In the genomic region with DNA sequence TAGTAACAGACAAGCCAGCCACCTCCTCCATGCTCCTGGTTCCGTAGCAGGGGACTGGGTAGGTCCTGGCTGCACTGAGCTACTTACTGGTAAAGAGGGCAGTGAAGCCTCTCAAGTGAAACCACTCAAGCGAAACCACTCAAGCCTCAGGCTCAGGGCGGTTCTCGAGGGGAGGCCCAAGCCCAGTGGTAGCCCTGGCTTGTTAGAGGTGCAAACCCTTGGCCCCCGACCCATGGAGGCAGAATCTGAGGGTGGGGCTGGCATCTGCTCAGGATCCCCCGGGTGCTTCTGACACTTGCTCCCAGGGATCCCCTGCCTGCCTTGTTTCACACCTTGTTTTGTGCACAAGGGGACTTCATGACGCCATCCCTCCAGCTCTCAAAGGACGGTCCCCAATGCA, we compare ENCODE assay signal across 19 cellular contexts.
A peak's percentile ranks its signal among the peaks of the same experiment; 100 is the strongest.
DNase-seq lines count a peak whose midpoint lies in the region; ATAC-seq, FAIRE-seq and TF ChIP-seq lines count a peak whose summit lies in the region.
"Had no signal": no experiment of that assay in that cellular context is flagged by ENCODE, and none has a peak within 500 bp of the region (broad histone marks: within the 10 kb centered on the region; RNA-seq: fewer than 3 reads in every experiment).

No MANE protein-coding gene starts in this region.

- FAIRE-seq in GM12891 (lab: Jason Lieb, UNC) = no peak
- FAIRE-seq: A204.1, HTR-8/SVneo had no signal

- TF ChIP-seq POLR2A in GM12891 (IDR thresholded peaks at IDR 0.05; ENCODE audit: low read depth, low read length) (no peak), thyroid gland (IDR thresholded peaks at IDR 0.05) (no peak), lower leg skin (IDR thresholded peaks at IDR 0.05) (no peak)

- no peaks in the 10 kb centered on the region for H3K27me3 ChIP-seq in thyroid gland
- H3K27me3 ChIP-seq: SJCRH30 had no signal

- H3K36me3 ChIP-seq in thyroid gland = no peaks in the 10 kb centered on the region
- H3K36me3 ChIP-seq: SJCRH30 had no signal

- H3K4me3 ChIP-seq in thyroid gland (replicated peaks in 1 of 3) = no peak overlapping the region
- no peak overlapping the region for H3K4me3 ChIP-seq in lower leg skin (ENCODE audit: low read depth, poor library complexity, severe bottlenecking)
- H3K4me3 ChIP-seq: SJCRH30 had no signal

- peaks cover 4% of the 10 kb centered on the region for H3K27me3 Mint-ChIP-seq in glutamatergic neuron (ENCODE audit: unreplicated experiment)

- H3K27ac Mint-ChIP-seq in glutamatergic neuron (ENCODE audit: unreplicated experiment) = no peak overlapping the region

- peaks cover 2% of the 10 kb centered on the region for H3K9me3 Mint-ChIP-seq in glutamatergic neuron (ENCODE audit: unreplicated experiment)

- H3K4me1 Mint-ChIP-seq in glutamatergic neuron (ENCODE audit: low read depth, unreplicated experiment) = peaks cover 2% of the 10 kb centered on the region

- DNase-seq in NCI-H2029 (lab: John Stamatoyannopoulos, UW) = peak; percentile 10
- DNase-seq in NCI-H2029 treated with DMSO at 0.1 percent for 48 hours (lab: John Stamatoyannopoulos, UW) = no peak
- peak; percentile 37 for DNase-seq in GM12891 (ENCODE audit: insufficient read length, low spot score)
- DNase-seq in glutamatergic neuron = peak; percentile 35
- DNase-seq in thyroid gland = peak; percentile 89
- no peak for DNase-seq in lower leg skin (ENCODE audit: low spot score in 2 of 2)
- DNase-seq: EL; NCI-H1436; NCI-H2107; NCI-H345; NK-92 treated with Interleukin-12 subunit alpha and Interleukin-12 subunit beta, amount 100 ng/mL, for 24 hours; SJCRH30 had no signal

- TF ChIP-seq CTCF in glutamatergic neuron (IDR thresholded peaks at IDR 0.05; ENCODE audit: partially characterized antibody, unreplicated experiment) = no peak
- no peak for TF ChIP-seq CTCF in thyroid gland (IDR thresholded peaks at IDR 0.05)
- TF ChIP-seq CTCF in lower leg skin (IDR thresholded peaks at IDR 0.05) = no peak

- H3K4me1 ChIP-seq in thyroid gland = peaks cover 6 to 14% of the 10 kb centered on the region in 2 donors

- intact Hi-C loops in thyroid gland (cut with DNase I) = no loop called here
- intact Hi-C loops in lower leg skin (cut with DNase I; ENCODE audit: low total_unique reads) = no loop called here

- no peaks in the 10 kb centered on the region for H3K9me3 ChIP-seq in thyroid gland
- H3K9me3 ChIP-seq: SJCRH30 had no signal

- H3K27ac ChIP-seq in thyroid gland = no peak overlapping the region
- H3K27ac ChIP-seq: C4-2B, HL-60, RWPE1, SJCRH30 had no signal

- peaks cover 3% of the 10 kb centered on the region for H3K36me3 Mint-ChIP-seq in glutamatergic neuron (ENCODE audit: unreplicated experiment)

- WGBS in thyroid gland, 2 donors = 35 to 53% methylated on average over 5 to 8 of the region's 8 CpGs
- WGBS in lower leg skin, 2 donors = 83 to 85% methylated on average over 8 of the region's 8 CpGs

- no peak overlapping the region for H3K4me3 Mint-ChIP-seq in glutamatergic neuron (ENCODE audit: unreplicated experiment)

- ATAC-seq in HG02623 (IDR thresholded peaks at IDR 0.05; ENCODE audit: unreplicated experiment) (no peak), GM19324 (IDR thresholded peaks at IDR 0.05; ENCODE audit: low FRiP score, unreplicated experiment) (no peak)

TF ChIP-seq in GM12891, 5 proteins besides CTCF, POLR2A, EP300 and RAD21:
- TF ChIP-seq SPI1 (IDR thresholded peaks at IDR 0.05; ENCODE audit: low read depth, low read length) (no peak), POLR2AphosphoS5 (IDR thresholded peaks at IDR 0.05; ENCODE audit: low read depth, low read length) (no peak), POU2F2 (IDR thresholded peaks at IDR 0.05; ENCODE audit: low read depth, low read length) (no peak), TAF1 (IDR thresholded peaks at IDR 0.05; ENCODE audit: low read depth, low read length) (no peak), PAX5 (IDR thresholded peaks at IDR 0.05; ENCODE audit: insufficient read depth, low read length, severe bottlenecking) (no peak)
TF ChIP-seq in GM12891: peak in this region for 0.

Comparison
In these comparisons a context has a peak if more than half of its experiments do, and no peak if none do; other contexts are left out.
1. DNase-seq: peak in NCI-H2029 (single experiment), GM12891 (single experiment), glutamatergic neuron (single experiment) and thyroid gland (2 of 2); none in NCI-H2029 treated with DMSO at 0.1 percent for 48 hours (single experiment) and lower leg skin (0 of 2).